In genomic region chr3:49876567-49876966, GRCh38 we compare ENCODE assay signal across 1 cellular context.
TF ChIP-seq lines count a peak whose summit lies in the region.

No MANE protein-coding gene starts in this region.

TF ChIP-seq in HepG2, 621 proteins besides CTCF, POLR2A, EP300 and RAD21:
- TF ChIP-seq E2F1 (CRISPR knock-in tag; IDR thresholded peaks at IDR 0.05) (no peak), KDM1A (CRISPR knock-in tag; IDR thresholded peaks at IDR 0.05) (no peak), ZNF263 (CRISPR knock-in tag; IDR thresholded peaks at IDR 0.05) (peak; percentile 69), FOXA3 (CRISPR knock-in tag; IDR thresholded peaks at IDR 0.05) (no peak)
